In genomic region chr15:69648215-69648614, GRCh38 we compare ENCODE assay signal across 14 cellular contexts.
DNase-seq lines count a peak whose midpoint lies in the region; ATAC-seq and TF ChIP-seq lines count a peak whose summit lies in the region.
"Had no signal": no experiment of that assay in that cellular context is flagged by ENCODE, and none has a peak within 500 bp of the region (broad histone marks: within the 10 kb centered on the region; RNA-seq: fewer than 3 reads in every experiment).

No MANE protein-coding gene starts in this region.

- TF ChIP-seq CTCF in choroid plexus epithelial cell (conservative IDR thresholded peaks at IDR 0.05; ENCODE audit: low read depth, low read length) = no peak

- peak; percentile 64 for DNase-seq in NCI-H510A treated with DMSO at 0.1 percent for 48 hours (lab: John Stamatoyannopoulos, UW)
- DNase-seq in NCI-H510A (lab: John Stamatoyannopoulos, UW) = no peak
- peak; percentile 96 for DNase-seq in NCI-H2171 treated with DMSO at 0.1 percent for 48 hours (lab: John Stamatoyannopoulos, UW)
- DNase-seq in choroid plexus epithelial cell (ENCODE audit: low read depth) = peak; percentile 21
- DNase-seq in sciatic nerve (ENCODE audit: low spot score) = peak; percentile 56
- DNase-seq in GDM1 (lab: John Stamatoyannopoulos, UW) = no peak
- DNase-seq: activated naive CD4-positive, alpha-beta T cell; foreskin melanocyte; GF-D8; left ventricle myocardium superior; Peyer's patch had no signal

- peak; percentile 27 for ATAC-seq in sciatic nerve
- no peak for ATAC-seq in GM18502 (IDR thresholded peaks at IDR 0.05; ENCODE audit: poor library complexity, unreplicated experiment)
- ATAC-seq in HG02763 (IDR thresholded peaks at IDR 0.05; ENCODE audit: unreplicated experiment) = no peak
- ATAC-seq: left ventricle myocardium superior, pancreas had no signal

- no peak overlapping the region for H3K4me3 ChIP-seq in choroid plexus epithelial cell (ENCODE audit: low read depth, low read length)
- H3K4me3 ChIP-seq: pancreas, Peyer's patch had no signal

- intact Hi-C loops in sciatic nerve (cut with DNase I) = no loop called here

Comparison
In these comparisons a context has a peak if more than half of its experiments do, and no peak if none do; other contexts are left out.
1. DNase-seq: peak in NCI-H510A treated with DMSO at 0.1 percent for 48 hours (single experiment), NCI-H2171 treated with DMSO at 0.1 percent for 48 hours (single experiment), choroid plexus epithelial cell (single experiment) and sciatic nerve (single experiment); none in NCI-H510A (single experiment) and GDM1 (single experiment).